ENCODE assay signal across 19 cellular contexts in genomic region chr6:62623851-62624532, GRCh38.
"Had no signal": no experiment of that assay in that cellular context is flagged by ENCODE, and none has a peak within 500 bp of the region (broad histone marks: within the 10 kb centered on the region; RNA-seq: fewer than 3 reads in every experiment).

No MANE protein-coding gene starts in this region.

- H3K27ac Mint-ChIP-seq: activated CD8-positive, alpha-beta T cell treated with anti-CD3 and anti-CD28 coated beads for 36 hours; activated naive CD8-positive, alpha-beta T cell treated with anti-CD3 and anti-CD28 coated beads, Interleukin-2, amount 10 ng/mL, durations not matched to agents 7 days and 5 days; activated T-cell treated with anti-CD3 and anti-CD28 coated beads, Interleukin-2, amount 50 U/mL, for 72 hours; brain; immature natural killer cell; naive B cell; neural progenitor cell; stimulated activated effector memory CD8-positive, alpha-beta T cell treated with anti-CD3 and anti-CD28 coated beads, Interleukin-12 subunit alpha, Interleukin-12 subunit beta, amount 100 ng/mL, for 72 hours; T-helper 17 cell had no signal

- H3K27ac ChIP-seq: foreskin keratinocyte, neural progenitor cell, sigmoid colon, thyroid gland, WERI-Rb-1 had no signal

- H3K9ac ChIP-seq: neural progenitor cell had no signal

- H3K4me3 Mint-ChIP-seq: activated CD8-positive, alpha-beta T cell treated with anti-CD3 and anti-CD28 coated beads for 36 hours; activated naive CD8-positive, alpha-beta T cell treated with anti-CD3 and anti-CD28 coated beads, Interleukin-2, amount 10 ng/mL, durations not matched to agents 7 days and 5 days; activated T-cell treated with anti-CD3 and anti-CD28 coated beads, Interleukin-2, amount 50 U/mL, for 72 hours; brain; central memory CD8-positive, alpha-beta T cell; immature natural killer cell; naive B cell; neural progenitor cell; stimulated activated effector memory CD8-positive, alpha-beta T cell treated with anti-CD3 and anti-CD28 coated beads, Interleukin-12 subunit alpha, Interleukin-12 subunit beta, amount 100 ng/mL, for 72 hours; T-helper 17 cell had no signal

- H3K4me3 ChIP-seq: neural progenitor cell, sigmoid colon, thyroid gland had no signal

- H2AFZ ChIP-seq: neural progenitor cell had no signal

- H3K27me3 Mint-ChIP-seq: activated CD8-positive, alpha-beta T cell treated with anti-CD3 and anti-CD28 coated beads for 36 hours; activated naive CD8-positive, alpha-beta T cell treated with anti-CD3 and anti-CD28 coated beads, Interleukin-2, amount 10 ng/mL, durations not matched to agents 7 days and 5 days; brain; central memory CD8-positive, alpha-beta T cell; naive B cell; T-helper 17 cell had no signal

- H3K27me3 ChIP-seq: foreskin keratinocyte, neural progenitor cell, sigmoid colon, thyroid gland had no signal

- H3K36me3 ChIP-seq: neural progenitor cell, sigmoid colon, thyroid gland, WERI-Rb-1 had no signal

- H3K36me3 Mint-ChIP-seq: activated naive CD8-positive, alpha-beta T cell treated with anti-CD3 and anti-CD28 coated beads, Interleukin-2, amount 10 ng/mL, durations not matched to agents 7 days and 5 days; brain; immature natural killer cell; naive B cell; neural progenitor cell; stimulated activated effector memory CD8-positive, alpha-beta T cell treated with anti-CD3 and anti-CD28 coated beads, Interleukin-12 subunit alpha, Interleukin-12 subunit beta, amount 100 ng/mL, for 72 hours had no signal

- H3K4me1 Mint-ChIP-seq: activated naive CD8-positive, alpha-beta T cell treated with anti-CD3 and anti-CD28 coated beads, Interleukin-2, amount 10 ng/mL, durations not matched to agents 7 days and 5 days; brain; central memory CD8-positive, alpha-beta T cell; immature natural killer cell; naive B cell; neural progenitor cell; stimulated activated effector memory CD8-positive, alpha-beta T cell treated with anti-CD3 and anti-CD28 coated beads, Interleukin-12 subunit alpha, Interleukin-12 subunit beta, amount 100 ng/mL, for 72 hours; T-helper 17 cell had no signal

- H3K9me3 Mint-ChIP-seq: activated naive CD8-positive, alpha-beta T cell treated with anti-CD3 and anti-CD28 coated beads, Interleukin-2, amount 10 ng/mL, durations not matched to agents 7 days and 5 days; brain; central memory CD8-positive, alpha-beta T cell; naive B cell; neural progenitor cell had no signal

- FAIRE-seq: endothelial cell of umbilical vein had no signal

- ATAC-seq: activated CD8-positive, alpha-beta T cell treated with anti-CD3 and anti-CD28 coated beads for 36 hours; activated T-cell treated with anti-CD3 and anti-CD28 coated beads, Interleukin-2, amount 50 U/mL, for 72 hours; foreskin keratinocyte; stimulated activated effector memory CD8-positive, alpha-beta T cell treated with anti-CD3 and anti-CD28 coated beads, Interleukin-12 subunit alpha, Interleukin-12 subunit beta, amount 100 ng/mL, for 72 hours; T-helper 17 cell had no signal

- DNase-seq: activated CD4-positive, alpha-beta T cell treated with anti-CD3 and anti-CD28 coated beads for 48 hours; activated CD8-positive, alpha-beta T cell treated with anti-CD3 and anti-CD28 coated beads for 36 hours; activated naive CD8-positive, alpha-beta T cell treated with anti-CD3 and anti-CD28 coated beads, Interleukin-2, amount 10 ng/mL, durations not matched to agents 7 days and 5 days; activated T-cell treated with anti-CD3 and anti-CD28 coated beads, Interleukin-2, amount 50 U/mL, for 72 hours; effector CD8-positive, alpha-beta T cell; head of caudate nucleus; immature natural killer cell; naive B cell; sigmoid colon; stimulated activated CD4-positive, alpha-beta T cell treated with anti-CD3 and anti-CD28 coated beads, Interleukin-2, amount 100 ng/mL, for 24 hours; T-helper 17 cell; thyroid gland; WERI-Rb-1 had no signal

- H3K4me1 ChIP-seq: foreskin keratinocyte, neural progenitor cell, sigmoid colon, thyroid gland had no signal

- H3K4me2 ChIP-seq: neural progenitor cell had no signal

- H3K9me3 ChIP-seq: sigmoid colon, thyroid gland had no signal
